In genomic region chr2:33812707-33813106, GRCh38 we compare ENCODE assay signal across 20 cellular contexts.
DNase-seq lines count a peak whose midpoint lies in the region; ATAC-seq and TF ChIP-seq lines count a peak whose summit lies in the region.
"Had no signal": no experiment of that assay in that cellular context is flagged by ENCODE, and none has a peak within 500 bp of the region (broad histone marks: within the 10 kb centered on the region; RNA-seq: fewer than 3 reads in every experiment).

No MANE protein-coding gene starts in this region.

- no peak overlapping the region for H3K27ac ChIP-seq in SJCRH30
- H3K27ac ChIP-seq in foreskin keratinocyte: no peak overlapping the region
- H3K27ac ChIP-seq: 22Rv1, C4-2B, PC-9 had no signal

- H3K27me3 ChIP-seq in SJCRH30 (no peaks in the 10 kb centered on the region), foreskin keratinocyte (no peaks in the 10 kb centered on the region)

- DNase-seq in DMS53 (lab: John Stamatoyannopoulos, UW) (peak; percentile 4), DMS53 treated with DMSO at 0.1 percent for 48 hours (lab: John Stamatoyannopoulos, UW; ENCODE audit: unreplicated experiment) (no peak), fibroblast of mammary gland (ENCODE audit: low read depth) (peak; percentile 0), NCI-H510A (lab: John Stamatoyannopoulos, UW) (no peak), 8988T (no peak), SJCRH30 (no peak), foreskin keratinocyte (no peak)
- DNase-seq: DMS153, GDM1, H9, IMR-90, Kasumi-1, NCI-H146, NCI-H2081 treated with DMSO at 0.1 percent for 48 hours, PC-9, SK-N-SH had no signal

- no peaks in the 10 kb centered on the region for H3K9me3 ChIP-seq in SJCRH30 (replicated peaks)
- H3K9me3 ChIP-seq: SK-N-SH had no signal

- H3K4me3 ChIP-seq in fibroblast of mammary gland (ENCODE audit: control insufficient read depth, low read depth, low read length) (no peak overlapping the region), SJCRH30 (no peak overlapping the region)
- H3K4me3 ChIP-seq: PC-9 had no signal

- TF ChIP-seq CTCF in fibroblast of mammary gland (conservative IDR thresholded peaks at IDR 0.05; ENCODE audit: control insufficient read depth, insufficient read depth, low read depth, low read length): no peak
- TF ChIP-seq CTCF in foreskin keratinocyte (conservative IDR thresholded peaks at IDR 0.05): no peak

- H3K4me1 ChIP-seq in SJCRH30: peaks cover 3% of the 10 kb centered on the region
- no peaks in the 10 kb centered on the region for H3K4me1 ChIP-seq in foreskin keratinocyte

- H3K36me3 ChIP-seq in SJCRH30: no peaks in the 10 kb centered on the region

- ATAC-seq in HG03432 (IDR thresholded peaks at IDR 0.05; ENCODE audit: unreplicated experiment) (peak; percentile 57), foreskin keratinocyte (no peak)
- ATAC-seq: Right ventricle myocardium inferior had no signal

Comparison
In these comparisons a context has a peak if more than half of its experiments do, and no peak if none do; other contexts are left out.
1. DNase-seq: peak in DMS53 (single experiment) and fibroblast of mammary gland (single experiment); none in DMS53 treated with DMSO at 0.1 percent for 48 hours (single experiment), NCI-H510A (single experiment), 8988T (single experiment), SJCRH30 (0 of 2) and foreskin keratinocyte (0 of 2).